1 cellular context compared by ENCODE assay signal in genomic region chr5:172849636-172850453, GRCh38.
TF ChIP-seq lines count a peak whose summit lies in the region.

No MANE protein-coding gene starts in this region.

TF ChIP-seq in SK-N-SH treated with all-trans-retinoic acid at 6 μM for 48 hours, 23 proteins besides CTCF, POLR2A, EP300 and RAD21 (continued from another document):
- TF ChIP-seq, protein P1, sequence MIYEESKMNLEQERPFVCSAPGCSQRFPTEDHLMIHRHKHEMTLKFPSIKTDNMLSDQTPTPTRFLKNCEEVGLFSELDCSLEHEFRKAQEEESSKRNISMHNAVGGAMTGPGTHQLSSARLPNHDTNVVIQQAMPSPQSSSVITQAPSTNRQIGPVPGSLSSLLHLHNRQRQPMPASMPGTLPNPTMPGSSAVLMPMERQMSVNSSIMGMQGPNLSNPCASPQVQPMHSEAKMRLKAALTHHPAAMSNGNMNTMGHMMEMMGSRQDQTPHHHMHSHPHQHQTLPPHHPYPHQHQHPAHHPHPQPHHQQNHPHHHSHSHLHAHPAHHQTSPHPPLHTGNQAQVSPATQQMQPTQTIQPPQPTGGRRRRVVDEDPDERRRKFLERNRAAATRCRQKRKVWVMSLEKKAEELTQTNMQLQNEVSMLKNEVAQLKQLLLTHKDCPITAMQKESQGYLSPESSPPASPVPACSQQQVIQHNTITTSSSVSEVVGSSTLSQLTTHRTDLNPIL (CRISPR knock-in tag; IDR thresholded peaks at IDR 0.05; ENCODE audit: low read depth) = no peak
